8 cellular contexts compared by ENCODE assay signal in the genomic region with DNA sequence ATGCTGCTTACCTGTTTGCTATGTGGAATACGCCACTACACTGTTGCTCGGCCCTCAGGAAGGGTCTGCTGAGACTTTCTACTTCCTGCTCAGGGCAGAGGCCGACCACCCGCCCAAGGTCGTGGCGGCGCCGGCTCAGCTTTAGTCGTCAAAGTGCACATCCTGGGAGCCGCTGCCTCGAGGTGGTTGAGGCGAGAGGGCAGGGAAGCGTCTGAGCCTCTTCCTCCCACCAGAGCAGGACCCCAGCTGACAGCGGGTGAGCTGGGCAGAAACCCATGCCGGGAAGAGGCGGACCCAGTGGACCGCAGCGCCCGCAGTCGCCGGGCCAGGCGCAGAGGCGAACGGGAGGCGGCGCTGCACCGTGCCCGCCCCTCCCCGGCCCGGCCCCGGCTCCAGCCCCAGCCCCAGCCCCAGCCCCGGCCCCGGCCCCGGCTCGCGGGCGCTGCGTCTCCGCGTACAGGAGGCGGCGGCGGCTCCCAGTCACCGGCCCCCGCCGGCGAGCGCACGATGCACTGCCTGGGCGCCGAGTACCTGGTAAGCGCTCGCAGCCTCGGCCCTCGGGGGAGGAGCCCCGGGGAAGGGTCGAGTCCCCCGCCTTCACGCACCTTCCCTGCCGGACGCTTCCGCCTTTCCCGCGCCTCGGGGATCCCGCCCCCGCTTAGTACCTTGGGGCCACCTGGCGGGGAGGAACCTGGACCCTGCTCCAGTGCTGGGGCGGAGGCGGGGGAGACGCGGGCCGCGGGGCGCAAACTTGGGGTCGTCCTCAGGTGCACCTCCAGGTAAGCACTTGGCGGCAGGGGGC. TPM values are rescaled to one million over a fixed set of nuclear protein-coding genes. Genes with fewer than 3 reads are reported as not detected.
DNase-seq lines count a peak whose midpoint lies in the region; ATAC-seq and TF ChIP-seq lines count a peak whose summit lies in the region.

Gene SLC44A3, plus strand, starts transcription at position 413 of the 802 bp plus-strand sequence. Its CDS starts 95 bp downstream, at position 508.

- peak; percentile 54 for TF ChIP-seq CTCF in left ventricle myocardium inferior (IDR thresholded peaks at IDR 0.05; ENCODE audit: borderline replicate concordance)

- no peak for DNase-seq in activated CD4-positive, CD25-positive, alpha-beta regulatory T cell (lab: John Stamatoyannopoulos, UW)
- DNase-seq in NCI-H2107 (lab: John Stamatoyannopoulos, UW) (peak; percentile 51), left ventricle myocardium inferior (peak; percentile 45), posterior cingulate gyrus (peak in 7 of 10 donors; percentile 15 to 93 (median 66)), DMS153 (lab: John Stamatoyannopoulos, UW) (no peak)
- peak in 1 of 2 donors; percentile 13 for DNase-seq in activated naive CD4-positive, alpha-beta T cell treated with anti-CD3 and anti-CD28 coated beads, Interleukin-2, amount 50 U/mL, for 72 hours (ENCODE audit: low spot score in 2 of 2)

- intact Hi-C loops in left ventricle myocardium inferior (cut with micrococcal nuclease) (no loop called here), posterior cingulate gyrus (cut with DNase I) (no loop called here)

- H3K36me3 Mint-ChIP-seq in activated naive CD4-positive, alpha-beta T cell treated with anti-CD3 and anti-CD28 coated beads, Interleukin-2, amount 50 U/mL, for 72 hours, result no peaks in the 10 kb centered on the region

- H3K9me3 Mint-ChIP-seq in activated naive CD4-positive, alpha-beta T cell treated with anti-CD3 and anti-CD28 coated beads, Interleukin-2, amount 50 U/mL, for 72 hours, result no peaks in the 10 kb centered on the region

- peaks cover 30% of the 10 kb centered on the region for H3K4me1 ChIP-seq in left ventricle myocardium inferior

- H3K27me3 ChIP-seq in left ventricle myocardium inferior (ENCODE audit: low read depth), result peaks cover 15% of the 10 kb centered on the region

- H3K36me3 ChIP-seq in left ventricle myocardium inferior, result no peaks in the 10 kb centered on the region

- peak within 1 kb of the TSS; percentile 78 for H3K4me3 ChIP-seq in left ventricle myocardium inferior

- peak; percentile 28 to 41 for ATAC-seq in activated CD4-positive, CD25-positive, alpha-beta regulatory T cell treated with anti-CD3 and anti-CD28 coated beads, Interleukin-2, amount 50 U/mL, for 24 hours
- ATAC-seq in activated naive CD4-positive, alpha-beta T cell treated with anti-CD3 and anti-CD28 coated beads, Interleukin-2, amount 50 U/mL, for 72 hours, result peak; percentile 67 to 83
- ATAC-seq in GM21515 (IDR thresholded peaks at IDR 0.05; ENCODE audit: unreplicated experiment), result no peak

- H3K27ac Mint-ChIP-seq in activated naive CD4-positive, alpha-beta T cell treated with anti-CD3 and anti-CD28 coated beads, Interleukin-2, amount 50 U/mL, for 72 hours, result no peak within 1 kb of the TSS

- H3K27ac ChIP-seq in left ventricle myocardium inferior (replicated peaks), result peak within 1 kb of the TSS; percentile 46

- H3K9me3 ChIP-seq in left ventricle myocardium inferior (replicated peaks), result no peaks in the 10 kb centered on the region

RNA-seq across cellular contexts. Expression of gene SLC44A3, which starts in this region (rescaled TPM):
- total RNA-seq in activated naive CD4-positive, alpha-beta T cell treated with anti-CD3 and anti-CD28 coated beads, Interleukin-2, amount 50 U/mL, for 72 hours, result not detected
- total RNA-seq in left ventricle myocardium inferior, result 5.9 TPM

Comparison
In these comparisons a context has a peak if more than half of its experiments do, and no peak if none do; other contexts are left out.
1. Peak in ATAC-seq in activated naive CD4-positive, alpha-beta T cell treated with anti-CD3 and anti-CD28 coated beads, Interleukin-2, amount 50 U/mL, for 72 hours; RNA of the gene not detected or under 1 TPM.
2. DNase-seq: peak in NCI-H2107 (single experiment), left ventricle myocardium inferior (single experiment) and posterior cingulate gyrus (7 of 10); none in activated CD4-positive, CD25-positive, alpha-beta regulatory T cell (0 of 4) and DMS153 (single experiment).